Comparison of ENCODE assay signal across 8 cellular contexts in the genomic region with DNA sequence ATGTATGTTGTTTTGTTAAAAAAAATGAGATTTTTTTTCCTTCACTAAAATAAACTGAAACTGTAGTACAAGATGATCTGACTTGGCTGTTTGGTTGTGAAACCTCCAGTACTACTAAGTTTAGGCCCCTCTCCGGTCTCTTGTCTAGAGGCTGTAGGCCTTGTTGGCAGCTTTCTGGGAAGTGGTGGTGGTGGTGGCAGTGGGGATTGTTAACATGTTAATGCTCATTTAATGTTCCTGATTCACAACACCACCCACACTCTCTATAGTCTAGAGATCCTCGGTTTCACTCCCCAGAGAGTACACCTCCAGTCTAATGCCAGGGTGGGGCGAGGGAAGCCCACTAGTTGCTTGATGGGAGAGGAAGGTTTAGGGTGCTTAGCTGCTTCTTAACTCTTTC. TPM values are rescaled to one million over a fixed set of nuclear protein-coding genes. Genes with fewer than 3 reads are reported as not detected.
DNase-seq lines count a peak whose midpoint lies in the region; ATAC-seq and TF ChIP-seq lines count a peak whose summit lies in the region.

No MANE protein-coding gene starts in this region.

- peaks cover 77% of the 10 kb centered on the region for H3K4me1 Mint-ChIP-seq in activated naive CD8-positive, alpha-beta T cell (ENCODE audit: low read depth)

- H3K9me3 ChIP-seq in mucosa of stomach (ENCODE audit: control insufficient read depth, low read length) (no peaks in the 10 kb centered on the region), vagina (no peaks in the 10 kb centered on the region)

- TF ChIP-seq CTCF in vagina (IDR thresholded peaks at IDR 0.05) = no peak

- peak overlapping the region; percentile 22 for H3K9ac ChIP-seq in mucosa of stomach (ENCODE audit: low read length)

- H3K27me3 ChIP-seq in mucosa of stomach (ENCODE audit: control insufficient read depth, insufficient read depth, low read length) (no peaks in the 10 kb centered on the region), vagina (no peaks in the 10 kb centered on the region)

- H3K27ac ChIP-seq in vagina = peak overlapping the region; percentile 43

- H3K36me3 ChIP-seq in mucosa of stomach (ENCODE audit: control insufficient read depth, insufficient read depth, low read length) (no peaks in the 10 kb centered on the region), vagina (peaks cover 3 to 25% of the 10 kb centered on the region in 2 donors)

- H3K4me3 ChIP-seq in mucosa of stomach (ENCODE audit: low read length) (no peak overlapping the region), vagina (no peak overlapping the region)

- peak overlapping the region; percentile 86 for H3K4me3 Mint-ChIP-seq in activated naive CD8-positive, alpha-beta T cell

- peaks cover 30% of the 10 kb centered on the region for H3K36me3 Mint-ChIP-seq in activated naive CD8-positive, alpha-beta T cell

- DNase-seq in Right ventricle myocardium inferior (ENCODE audit: missing footprints) (no peak), cardiac septum (ENCODE audit: low spot score) (no peak), vagina (ENCODE audit: extremely low spot score in 2 of 2) (no peak), AML-193 (lab: John Stamatoyannopoulos, UW) (no peak)

- H3K4me1 ChIP-seq in mucosa of stomach (ENCODE audit: control insufficient read depth, insufficient read depth, low read length) = peaks cover 4% of the 10 kb centered on the region
- H3K4me1 ChIP-seq in vagina = peaks cover 14% of the 10 kb centered on the region

- H3K27ac Mint-ChIP-seq in activated naive CD8-positive, alpha-beta T cell = peak overlapping the region; percentile 99

- TF ChIP-seq POLR2A in vagina (IDR thresholded peaks at IDR 0.05) = no peak

- ATAC-seq in Right ventricle myocardium inferior (peak; percentile 37), GM21447 (IDR thresholded peaks at IDR 0.05; ENCODE audit: unreplicated experiment) (no peak), GM19467 (IDR thresholded peaks at IDR 0.05; ENCODE audit: unreplicated experiment) (no peak)

- intact Hi-C loops in Right ventricle myocardium inferior (cut with DNase I) = no loop called here
- intact Hi-C loops in cardiac septum (cut with DNase I) = no loop called here
- intact Hi-C loops in vagina (cut with DNase I) = no loop called here

- H3K9me3 Mint-ChIP-seq in activated naive CD8-positive, alpha-beta T cell (ENCODE audit: low read depth) = no peaks in the 10 kb centered on the region

- no peaks in the 10 kb centered on the region for H3K27me3 Mint-ChIP-seq in activated naive CD8-positive, alpha-beta T cell

RNA-seq across cellular contexts. Expression of a gene that starts 24.1 kb away (rescaled TPM):
- total RNA-seq in Right ventricle myocardium inferior (10.3 TPM), cardiac septum (11.3 TPM), vagina (25.8 TPM)

RNA-seq across cellular contexts. Expression of a gene that starts 30.2 kb away (rescaled TPM):
- total RNA-seq in Right ventricle myocardium inferior (10.3 TPM), cardiac septum (10.7 TPM), vagina (16.2 TPM)
